In the genomic region with DNA sequence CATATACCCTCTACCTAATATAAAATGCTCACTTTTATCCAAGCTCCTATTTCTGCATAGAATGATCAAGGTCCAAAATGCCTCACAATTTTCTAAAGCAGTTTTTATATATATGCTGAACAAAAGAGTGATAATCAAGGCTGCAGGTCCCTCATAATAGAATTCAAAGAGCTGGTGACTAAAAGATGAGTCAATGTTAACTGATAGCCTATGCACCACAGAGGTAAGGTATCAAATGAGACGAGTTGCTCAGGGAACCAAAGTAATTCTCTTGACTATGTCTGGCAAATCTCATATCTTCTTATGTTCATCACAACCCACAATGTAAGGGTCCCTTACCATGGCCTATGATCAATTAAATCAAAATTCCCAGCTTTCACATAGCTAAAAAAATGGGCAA, we compare ENCODE assay signal across 17 cellular contexts. TPM values are rescaled to one million over a fixed set of nuclear protein-coding genes. Genes with fewer than 3 reads are reported as not detected.
DNase-seq lines count a peak whose midpoint lies in the region; ATAC-seq and TF ChIP-seq lines count a peak whose summit lies in the region.
"Had no signal": no experiment of that assay in that cellular context is flagged by ENCODE, and none has a peak within 500 bp of the region (broad histone marks: within the 10 kb centered on the region; RNA-seq: fewer than 3 reads in every experiment).

No MANE protein-coding gene starts in this region.

- TF ChIP-seq CTCF in chondrocyte (IDR thresholded peaks at IDR 0.05) (no peak), gastrocnemius medialis (IDR thresholded peaks at IDR 0.05 in 4 of 5, conservative IDR thresholded peaks at IDR 0.05 in 1 of 5) (no peak)

- peak overlapping the region; percentile 10 for H3K27ac Mint-ChIP-seq in chondrocyte (ENCODE audit: unreplicated experiment)
- H3K27ac Mint-ChIP-seq: activated B cell treated with CpG ODN at 0.5 μM for 24 hours; CD4-positive, alpha-beta T cell had no signal

- peaks cover 0 to 29% of the 10 kb centered on the region in 2 donors for H3K4me1 ChIP-seq in gastrocnemius medialis

- H3K27ac ChIP-seq in gastrocnemius medialis: no peak overlapping the region
- H3K27ac ChIP-seq: parathyroid adenoma, spleen had no signal

- in situ Hi-C loops in gastrocnemius medialis (cut with MboI; ENCODE audit: low sequenced_read_pairs in 4 of 4): no loop called here

- intact Hi-C loops in gastrocnemius medialis (cut with DNase I; ENCODE audit: low total_unique reads): no loop called here

- H3K9me3 Mint-ChIP-seq in chondrocyte (ENCODE audit: low read depth): no peaks in the 10 kb centered on the region
- H3K9me3 Mint-ChIP-seq: activated B cell treated with CpG ODN at 0.5 μM for 24 hours; CD4-positive, alpha-beta T cell had no signal

- H3K27me3 Mint-ChIP-seq in chondrocyte (ENCODE audit: low read depth): no peaks in the 10 kb centered on the region
- H3K27me3 Mint-ChIP-seq: activated B cell treated with CpG ODN at 0.5 μM for 24 hours; CD4-positive, alpha-beta T cell had no signal

- H3K36me3 Mint-ChIP-seq in chondrocyte (ENCODE audit: low read depth): no peaks in the 10 kb centered on the region

- no peaks in the 10 kb centered on the region for H3K9me3 ChIP-seq in gastrocnemius medialis
- H3K9me3 ChIP-seq: Peyer's patch, spleen had no signal

- H3K36me3 ChIP-seq in gastrocnemius medialis: no peaks in the 10 kb centered on the region
- H3K36me3 ChIP-seq: Peyer's patch, spleen had no signal

- peaks cover 51% of the 10 kb centered on the region for H3K4me1 Mint-ChIP-seq in chondrocyte (ENCODE audit: low read depth)

- TF ChIP-seq POLR2A in gastrocnemius medialis (IDR thresholded peaks at IDR 0.05): no peak

- ATAC-seq in activated CD4-positive, CD25-positive, alpha-beta regulatory T cell treated with anti-CD3 and anti-CD28 coated beads, Interleukin-2, amount 50 U/mL, for 24 hours: peak; percentile 80
- ATAC-seq in gastrocnemius medialis (peak; percentile 39 to 49), HG02884 (IDR thresholded peaks at IDR 0.05; ENCODE audit: unreplicated experiment) (no peak)

- H3K27me3 ChIP-seq in gastrocnemius medialis: no peaks in the 10 kb centered on the region
- H3K27me3 ChIP-seq: Peyer's patch, spleen had no signal

- H3K4me3 ChIP-seq in gastrocnemius medialis: no peak overlapping the region
- H3K4me3 ChIP-seq: Peyer's patch, spleen had no signal

- H3K4me3 Mint-ChIP-seq in chondrocyte (ENCODE audit: unreplicated experiment): no peak overlapping the region
- H3K4me3 Mint-ChIP-seq: activated B cell treated with CpG ODN at 0.5 μM for 24 hours; CD4-positive, alpha-beta T cell had no signal

- no peak for DNase-seq in activated CD4-positive, CD25-positive, alpha-beta regulatory T cell treated with anti-CD3 and anti-CD28 coated beads, Interleukin-2, amount 50 U/mL, for 72 hours
- peak; percentile 29 for DNase-seq in NCI-H226
- DNase-seq in chondrocyte (ENCODE audit: low spot score): no peak
- no peak for DNase-seq in gastrocnemius medialis
- DNase-seq in iPS-NIHi11 (ENCODE audit: low spot score): no peak
- DNase-seq in medulla oblongata (ENCODE audit: extremely low spot score): no peak
- DNase-seq: activated B cell treated with CpG ODN at 0.5 μM for 24 hours; CD4-positive, alpha-beta T cell; head of caudate nucleus; NCI-H1930; NCI-H69; Peyer's patch; spleen; T-helper 1 cell had no signal

RNA-seq across cellular contexts. Expression of a gene that starts 15.2 kb away (rescaled TPM):
- total RNA-seq in chondrocyte (34.9 to 40.5 TPM (median 36.3 TPM) in 3 replicates), gastrocnemius medialis (10 to 100 TPM; 15.9 to 25.0 (median 18.1) TPM)
